ENCODE assay signal across 9 cellular contexts in the genomic region with DNA sequence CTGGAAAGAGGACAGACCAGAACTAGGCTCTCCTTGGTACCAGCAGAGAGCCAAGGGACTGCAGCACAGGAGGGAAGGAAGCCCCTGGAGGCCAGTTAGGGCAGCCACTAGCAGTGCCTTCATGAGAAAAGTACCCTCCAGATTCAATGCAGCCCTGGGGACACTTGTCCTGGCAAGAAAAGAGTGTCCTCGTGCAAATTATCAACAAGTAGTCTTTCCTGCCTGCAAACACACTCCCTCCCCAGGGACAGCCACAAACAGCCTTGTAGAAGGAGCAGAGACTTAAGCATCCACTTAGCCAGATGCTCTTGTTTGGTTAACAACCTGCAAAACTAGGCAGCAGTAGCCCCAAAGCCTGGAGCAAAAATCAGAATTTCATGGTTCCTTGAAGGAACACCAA. TPM values are rescaled to one million over a fixed set of nuclear protein-coding genes. Genes with fewer than 3 reads are reported as not detected.
DNase-seq lines count a peak whose midpoint lies in the region; ATAC-seq and TF ChIP-seq lines count a peak whose summit lies in the region.
"Had no signal": no experiment of that assay in that cellular context is flagged by ENCODE, and none has a peak within 500 bp of the region (broad histone marks: within the 10 kb centered on the region; RNA-seq: fewer than 3 reads in every experiment).

No MANE protein-coding gene starts in this region.

- peak; percentile 24 for TF ChIP-seq CTCF in cardiac fibroblast (IDR thresholded peaks at IDR 0.05; ENCODE audit: low read depth, low read length)
- no peak for TF ChIP-seq CTCF in progenitor cell of endocrine pancreas (IDR thresholded peaks at IDR 0.05; ENCODE audit: unreplicated experiment)

- DNase-seq in EH (ENCODE audit: low read depth) (peak; percentile 6), NCI-H1092 treated with DMSO at 0.1 percent for 48 hours (lab: John Stamatoyannopoulos, UW) (peak; percentile 12), cardiac fibroblast (ENCODE audit: low read depth in 2 of 2) (peak; percentile 20 to 21), progenitor cell of endocrine pancreas (ENCODE audit: low spot score, unreplicated experiment) (no peak), NCI-H2081 (lab: John Stamatoyannopoulos, UW) (no peak), NCI-H345 (lab: John Stamatoyannopoulos, UW) (no peak), occipital lobe (lab: John Stamatoyannopoulos, UW) (no peak)
- DNase-seq: effector memory CD4-positive, alpha-beta T cell had no signal

- H3K27me3 Mint-ChIP-seq in progenitor cell of endocrine pancreas = no peaks in the 10 kb centered on the region

- H3K27ac Mint-ChIP-seq in progenitor cell of endocrine pancreas = peak overlapping the region; percentile 27

- H3K4me1 Mint-ChIP-seq in progenitor cell of endocrine pancreas (ENCODE audit: low read depth) = peaks cover 7% of the 10 kb centered on the region

- H3K36me3 Mint-ChIP-seq in progenitor cell of endocrine pancreas (ENCODE audit: insufficient read depth) = peaks cover 4% of the 10 kb centered on the region

- H3K4me3 ChIP-seq in cardiac fibroblast (replicated peaks in 1 of 2; ENCODE audit: low read depth in 2 of 2, low read length in 2 of 2) = no peak overlapping the region

- no peak for ATAC-seq in GM19395 (IDR thresholded peaks at IDR 0.05; ENCODE audit: unreplicated experiment)

- H3K9me3 Mint-ChIP-seq in progenitor cell of endocrine pancreas (ENCODE audit: low read depth) = no peaks in the 10 kb centered on the region

- H3K4me3 Mint-ChIP-seq in progenitor cell of endocrine pancreas (ENCODE audit: low read depth) = no peak overlapping the region

RNA-seq across cellular contexts. Expression of a gene that starts 24.3 kb away (rescaled TPM):
- total RNA-seq in progenitor cell of endocrine pancreas (201 and 206 TPM in 2 replicates), occipital lobe (95.5 TPM)

RNA-seq across cellular contexts. Expression of a gene that starts 51.9 kb away (rescaled TPM):
- total RNA-seq in progenitor cell of endocrine pancreas = 1,450 and 1,477 TPM in 2 replicates
- 972 TPM for total RNA-seq in occipital lobe

Comparison
In these comparisons a context has a peak if more than half of its experiments do, and no peak if none do; other contexts are left out.
1. DNase-seq: peak in EH (single experiment), NCI-H1092 treated with DMSO at 0.1 percent for 48 hours (single experiment) and cardiac fibroblast (2 of 2); none in progenitor cell of endocrine pancreas (single experiment), NCI-H2081 (0 of 2), NCI-H345 (single experiment) and occipital lobe (single experiment).